In the genomic region with DNA sequence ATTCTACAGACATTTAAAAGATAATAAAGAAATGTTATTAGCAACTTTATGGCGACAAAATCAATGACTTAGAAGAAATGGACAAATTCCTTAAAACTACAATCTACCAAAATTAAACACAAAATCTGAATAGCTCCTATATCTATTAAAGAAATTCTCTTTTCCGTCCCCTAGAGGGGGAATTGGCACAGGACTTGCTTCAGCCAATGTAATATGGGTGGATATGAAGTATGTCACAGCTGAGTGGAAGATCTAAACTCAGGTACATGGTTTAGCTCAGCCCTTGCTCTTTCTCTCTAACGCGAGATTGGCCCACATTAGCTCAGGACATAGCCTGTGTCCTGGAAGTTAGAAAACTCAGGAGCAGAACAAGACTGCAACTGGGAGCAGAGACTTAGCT, we compare ENCODE assay signal across 20 cellular contexts.
A peak's percentile ranks its signal among the peaks of the same experiment; 100 is the strongest.
DNase-seq lines count a peak whose midpoint lies in the region; ATAC-seq and TF ChIP-seq lines count a peak whose summit lies in the region.
"Had no signal": no experiment of that assay in that cellular context is flagged by ENCODE, and none has a peak within 500 bp of the region (broad histone marks: within the 10 kb centered on the region; RNA-seq: fewer than 3 reads in every experiment).

No MANE protein-coding gene starts in this region.

- intact Hi-C loops in activated naive CD4-positive, alpha-beta T cell treated with anti-CD3 and anti-CD28 coated beads for 36 hours (cut with micrococcal nuclease), result no loop called here

- H3K4me3 ChIP-seq in cardiac fibroblast (replicated peaks in 1 of 2; ENCODE audit: low read depth in 2 of 2, low read length in 2 of 2), result no peak overlapping the region
- H3K4me3 ChIP-seq: pancreas, SJSA1, suprapubic skin had no signal

- no peaks in the 10 kb centered on the region for H3K9me3 Mint-ChIP-seq in activated naive CD4-positive, alpha-beta T cell treated with anti-CD3 and anti-CD28 coated beads for 36 hours
- H3K9me3 Mint-ChIP-seq: activated naive CD4-positive, alpha-beta T cell treated with anti-CD3 and anti-CD28 coated beads, Interleukin-2, amount 50 U/mL, for 24 hours; IgD-negative memory B cell; immature natural killer cell had no signal

- ATAC-seq in HG03378 (IDR thresholded peaks at IDR 0.05; ENCODE audit: unreplicated experiment), result no peak
- ATAC-seq: pancreas had no signal

- DNase-seq in M059J (ENCODE audit: low read depth), result peak; percentile 7
- peak; percentile 12 to 16 for DNase-seq in cardiac fibroblast (ENCODE audit: low read depth in 2 of 2)
- DNase-seq in lung microvascular endothelial cell (ENCODE audit: low read depth in 2 of 2), result peak; percentile 1 to 35
- DNase-seq in NCI-H774 (lab: John Stamatoyannopoulos, UW), result no peak
- no peak for DNase-seq in cerebellar cortex (ENCODE audit: low spot score)
- DNase-seq in activated naive CD4-positive, alpha-beta T cell treated with anti-CD3 and anti-CD28 coated beads for 36 hours, result no peak
- DNase-seq: COR-L47; immature natural killer cell; midbrain; NCI-H187; NCI-H526 treated with DMSO at 0.1 percent for 48 hours; pancreas; stimulated activated CD4-positive, alpha-beta T cell treated with anti-CD3 and anti-CD28 coated beads, Interleukin-15, amount 100 ng/mL, for 24 hours; WERI-Rb-1 had no signal

- no peak overlapping the region for H3K4me3 Mint-ChIP-seq in activated naive CD4-positive, alpha-beta T cell treated with anti-CD3 and anti-CD28 coated beads for 36 hours
- H3K4me3 Mint-ChIP-seq: activated naive CD4-positive, alpha-beta T cell treated with anti-CD3 and anti-CD28 coated beads, Interleukin-2, amount 50 U/mL, for 24 hours; IgD-negative memory B cell; immature natural killer cell had no signal

- TF ChIP-seq CTCF in GM12872 (IDR thresholded peaks at IDR 0.05; ENCODE audit: insufficient read depth, low read depth, low read length) (peak; percentile 5; the same call in 1 of the 3 replicates), cardiac fibroblast (IDR thresholded peaks at IDR 0.05; ENCODE audit: low read depth, low read length) (no peak)

- no peaks in the 10 kb centered on the region for H3K27me3 Mint-ChIP-seq in activated naive CD4-positive, alpha-beta T cell treated with anti-CD3 and anti-CD28 coated beads for 36 hours (ENCODE audit: low read depth)
- H3K27me3 Mint-ChIP-seq: activated naive CD4-positive, alpha-beta T cell treated with anti-CD3 and anti-CD28 coated beads, Interleukin-2, amount 50 U/mL, for 24 hours had no signal

- no peaks in the 10 kb centered on the region for H3K36me3 Mint-ChIP-seq in activated naive CD4-positive, alpha-beta T cell treated with anti-CD3 and anti-CD28 coated beads for 36 hours (ENCODE audit: low read depth)
- H3K36me3 Mint-ChIP-seq: activated naive CD4-positive, alpha-beta T cell treated with anti-CD3 and anti-CD28 coated beads, Interleukin-2, amount 50 U/mL, for 24 hours; IgD-negative memory B cell; immature natural killer cell had no signal

- H3K27ac Mint-ChIP-seq in activated naive CD4-positive, alpha-beta T cell treated with anti-CD3 and anti-CD28 coated beads for 36 hours, result no peak overlapping the region
- H3K27ac Mint-ChIP-seq: activated naive CD4-positive, alpha-beta T cell treated with anti-CD3 and anti-CD28 coated beads, Interleukin-2, amount 50 U/mL, for 24 hours; IgD-negative memory B cell; immature natural killer cell had no signal

- CTCF ChIA-PET in activated naive CD4-positive, alpha-beta T cell treated with anti-CD3 and anti-CD28 coated beads for 36 hours (lab: Charles Lee), result no interaction called here

- H3K4me1 Mint-ChIP-seq in activated naive CD4-positive, alpha-beta T cell treated with anti-CD3 and anti-CD28 coated beads for 36 hours (ENCODE audit: low read depth), result peaks cover 3% of the 10 kb centered on the region
- H3K4me1 Mint-ChIP-seq: activated naive CD4-positive, alpha-beta T cell treated with anti-CD3 and anti-CD28 coated beads, Interleukin-2, amount 50 U/mL, for 24 hours; IgD-negative memory B cell; immature natural killer cell had no signal

Comparison
In these comparisons a context has a peak if more than half of its experiments do, and no peak if none do; other contexts are left out.
1. DNase-seq: peak in M059J (single experiment), cardiac fibroblast (2 of 2) and lung microvascular endothelial cell (2 of 2); none in NCI-H774 (single experiment), cerebellar cortex (single experiment) and activated naive CD4-positive, alpha-beta T cell treated with anti-CD3 and anti-CD28 coated beads for 36 hours (single experiment).